12 cellular contexts compared by ENCODE assay signal in the genomic region with DNA sequence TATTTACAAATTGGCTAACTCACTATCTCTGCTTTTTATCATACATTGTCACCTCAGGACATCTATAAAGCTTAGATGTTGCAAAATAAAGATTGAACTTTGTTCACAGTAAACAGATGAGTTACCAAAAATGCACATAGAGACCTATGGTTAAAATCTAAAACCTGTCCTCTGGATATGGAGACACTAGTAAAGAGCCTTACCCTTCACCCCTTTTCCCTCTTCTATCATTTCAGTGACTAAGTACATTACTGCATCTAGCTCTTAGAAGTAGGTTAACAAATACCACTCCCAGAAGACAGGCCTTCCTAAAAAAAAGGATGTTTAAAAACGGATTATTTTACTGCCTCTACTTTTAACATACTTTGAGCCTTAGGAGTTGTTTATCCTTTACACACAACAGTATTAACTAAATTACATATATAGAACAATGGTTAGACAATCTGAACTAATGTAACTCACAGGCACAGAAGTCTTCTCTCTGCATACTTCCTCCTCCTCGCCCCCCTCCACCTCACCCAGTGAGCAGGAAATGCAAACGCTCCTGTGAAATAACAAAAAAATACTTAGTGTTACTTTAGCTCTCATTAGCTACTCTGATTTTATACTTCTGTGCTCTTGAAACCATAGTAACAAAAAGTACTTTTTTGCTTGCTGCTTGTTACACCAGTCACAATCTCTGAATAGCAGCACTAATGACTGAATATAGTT. TPM values are rescaled to one million over a fixed set of nuclear protein-coding genes. Genes with fewer than 3 reads are reported as not detected.
DNase-seq lines count a peak whose midpoint lies in the region; ATAC-seq, FAIRE-seq and TF ChIP-seq lines count a peak whose summit lies in the region.
"Had no signal": no experiment of that assay in that cellular context is flagged by ENCODE, and none has a peak within 500 bp of the region (broad histone marks: within the 10 kb centered on the region; RNA-seq: fewer than 3 reads in every experiment).

No MANE protein-coding gene starts in this region.

- H3K27me3 Mint-ChIP-seq in GM23338 (ENCODE audit: insufficient read depth, low read depth, poor library complexity) (no peaks in the 10 kb centered on the region), MCF 10A (ENCODE audit: insufficient read depth, unreplicated experiment) (no peaks in the 10 kb centered on the region)

- H3K9me3 Mint-ChIP-seq in GM23338 (no peaks in the 10 kb centered on the region), MCF 10A (ENCODE audit: unreplicated experiment) (no peaks in the 10 kb centered on the region)

- TF ChIP-seq POLR2A in A549 (IDR thresholded peaks at IDR 0.05; ENCODE audit: low read length): no peak

- peaks cover 9% of the 10 kb centered on the region; the same call in 1 of the 2 replicates for H4K20me1 ChIP-seq in GM23338 (replicated peaks; ENCODE audit: insufficient read depth)

- no peak overlapping the region for H2AFZ ChIP-seq in GM23338

- CTCF ChIA-PET in A549 (lab: Yijun Ruan, JAX): interaction anchor here (0.6 to 4.7 kb wide), 9 partner anchors 9 to 330 kb away, joined by 3 to 25 read pairs (median 3); a partner anchor contains a TSS
- CTCF ChIA-PET in MCF 10A (lab: Yijun Ruan, JAX): interaction anchor here (0.6 to 1.6 kb wide), 3 partner anchors 11 to 335 kb away, joined by 3 to 5 read pairs (median 3); no protein-coding TSS in a partner anchor

- ATAC-seq in A549 (peak; percentile 39 to 66; a peak in 4 of 6 replicates), GM23338 (peak; percentile 67), left lobe of liver (peak; percentile 10), GM19035 (IDR thresholded peaks at IDR 0.05; ENCODE audit: unreplicated experiment) (no peak), HG02973 (IDR thresholded peaks at IDR 0.05; ENCODE audit: unreplicated experiment) (no peak), GM19452 (IDR thresholded peaks at IDR 0.05; ENCODE audit: unreplicated experiment) (no peak)
- ATAC-seq: GM12878 had no signal

- H3K9ac ChIP-seq in adipocyte (ENCODE audit: low read length): peak overlapping the region; percentile 50
- H3K9ac ChIP-seq: SK-N-SH had no signal

- WGBS in A549 (ENCODE audit: missing lambda C conversion rate): 29% methylated on average over 3 of the region's 3 CpGs

- peaks cover 37% of the 10 kb centered on the region for H3K4me1 ChIP-seq in A549
- H3K4me1 ChIP-seq in GM23338 (ENCODE audit: insufficient read depth): peaks cover 18% of the 10 kb centered on the region
- H3K4me1 ChIP-seq in adipocyte (ENCODE audit: control insufficient read depth, insufficient read depth, low read length): peaks cover 63% of the 10 kb centered on the region

- H3K4me2 ChIP-seq in A549: peak overlapping the region; percentile 31
- peak overlapping the region; percentile 53 for H3K4me2 ChIP-seq in GM23338
- H3K4me2 ChIP-seq: SK-N-SH had no signal

- TF ChIP-seq RAD21 in A549 (conservative IDR thresholded peaks at IDR 0.05 in 1 of 2, IDR thresholded peaks at IDR 0.05 in 1 of 2): no peak

- H3K36me3 Mint-ChIP-seq in GM23338 (ENCODE audit: low read depth): peaks cover 29% of the 10 kb centered on the region
- peaks cover 55% of the 10 kb centered on the region for H3K36me3 Mint-ChIP-seq in MCF 10A (ENCODE audit: insufficient read depth, unreplicated experiment)

- H3K9me3 ChIP-seq in A549 (no peaks in the 10 kb centered on the region), adipocyte (ENCODE audit: control insufficient read depth, low read length) (no peaks in the 10 kb centered on the region)
- H3K9me3 ChIP-seq: SK-N-SH, stomach had no signal

- H3K4me1 Mint-ChIP-seq in GM23338: peaks cover 48% of the 10 kb centered on the region
- H3K4me1 Mint-ChIP-seq in MCF 10A (ENCODE audit: insufficient read depth, unreplicated experiment): peaks cover 23% of the 10 kb centered on the region

- intact Hi-C loops in MCF 10A (cut with micrococcal nuclease): no loop called here

- H3K27ac ChIP-seq in A549 (no peak overlapping the region), GM23338 (ENCODE audit: low read depth) (peak overlapping the region; percentile 56; the same call in 1 of the 2 replicates)
- H3K27ac ChIP-seq: stomach had no signal

- peaks cover 7% of the 10 kb centered on the region; the same call in 1 of the 2 replicates for H3K36me3 ChIP-seq in GM23338 (ENCODE audit: insufficient read depth)
- H3K36me3 ChIP-seq in adipocyte (ENCODE audit: control insufficient read depth, insufficient read depth, low read length, severe bottlenecking): peaks cover 35% of the 10 kb centered on the region

- TF ChIP-seq CTCF in A549 (IDR thresholded peaks at IDR 0.05) (no peak), GM23338 (conservative IDR thresholded peaks at IDR 0.05; ENCODE audit: low read depth in 2 of 2) (no peak), MCF 10A (IDR thresholded peaks at IDR 0.05; ENCODE audit: unreplicated experiment) (no peak)

- DNase-seq in A549 (ENCODE audit: low read depth in 1 of 2, low spot score in 1 of 2): no peak
- DNase-seq in GM23338 (ENCODE audit: low spot score): peak; percentile 57
- DNase-seq in adipocyte (ENCODE audit: low read depth): peak; percentile 43
- no peak for DNase-seq in left lobe of liver (ENCODE audit: low spot score)
- no peak for DNase-seq in MCF 10A (ENCODE audit: unreplicated experiment)
- DNase-seq: SK-N-SH, stomach had no signal

- no TSS peak for BruUV-seq in MCF 10A (replicated peaks; lab: Mats Ljungman, UMichigan)

- peak overlapping the region; percentile 39; the same call in 2 of the 3 replicates for H3K4me3 Mint-ChIP-seq in GM23338
- H3K4me3 Mint-ChIP-seq in MCF 10A (ENCODE audit: unreplicated experiment): no peak overlapping the region

- H3K27ac Mint-ChIP-seq in GM23338 (peak overlapping the region; percentile 68), MCF 10A (ENCODE audit: low read depth, unreplicated experiment) (no peak overlapping the region)

- TF ChIP-seq EP300 in A549 (IDR thresholded peaks at IDR 0.05): no peak

- H3K27me3 ChIP-seq in GM23338 (ENCODE audit: insufficient read depth) (no peaks in the 10 kb centered on the region), adipocyte (replicated peaks; ENCODE audit: control insufficient read depth, insufficient read depth, low read length) (no peaks in the 10 kb centered on the region)
- H3K27me3 ChIP-seq: stomach had no signal

- FAIRE-seq in A549 (lab: Jason Lieb, UNC): no peak
- FAIRE-seq: GM12878 had no signal

- no peak overlapping the region for H3K4me3 ChIP-seq in A549
- peak overlapping the region; percentile 20; the same call in 1 of the 2 replicates for H3K4me3 ChIP-seq in GM23338
- peak overlapping the region; percentile 44 for H3K4me3 ChIP-seq in adipocyte (ENCODE audit: low read length)
- H3K4me3 ChIP-seq: GM12878, stomach had no signal

- POLR2A ChIA-PET in A549 (lab: Yijun Ruan, JAX) (interaction anchor here (0.9 to 1.5 kb wide), 3 partner anchors 24 to 162 kb away, joined by 3 to 4 read pairs (median 4); a partner anchor contains a TSS), MCF 10A (lab: Yijun Ruan, JAX) (interaction anchor here (0.5 to 1.6 kb wide), 6 partner anchors 12 to 312 kb away, joined by 3 to 10 read pairs (median 3); a partner anchor contains a TSS)

- H3F3A ChIP-seq in GM23338 (replicated peaks; ENCODE audit: low read depth): no peaks in the 10 kb centered on the region

- peaks cover 83% of the 10 kb centered on the region for H3K79me2 ChIP-seq in GM23338 (replicated peaks; ENCODE audit: insufficient read depth)

- H3K9me2 ChIP-seq in GM23338 (ENCODE audit: insufficient read depth): no peaks in the 10 kb centered on the region
- H3K9me2 ChIP-seq: SK-N-SH had no signal

TF ChIP-seq in A549, 52 proteins besides CTCF, POLR2A, EP300 and RAD21 (continues in another document):
- TF ChIP-seq ZC3H11A (IDR thresholded peaks at IDR 0.05): no peak
- TF ChIP-seq EHMT2 (IDR thresholded peaks at IDR 0.05; ENCODE audit: low read depth): no peak
- TF ChIP-seq RNF2 (IDR thresholded peaks at IDR 0.05; ENCODE audit: borderline replicate concordance, low read depth): no peak
- no peak for TF ChIP-seq FOSB (CRISPR knock-in tag; IDR thresholded peaks at IDR 0.05)
- no peak for TF ChIP-seq HDAC2 (IDR thresholded peaks at IDR 0.05)
- no peak for TF ChIP-seq ZSCAN20 (CRISPR knock-in tag; IDR thresholded peaks at IDR 0.05)
- TF ChIP-seq BHLHE40 (IDR thresholded peaks at IDR 0.05; ENCODE audit: low read depth, low read length): no peak
- TF ChIP-seq CHD2 (IDR thresholded peaks at IDR 0.05; ENCODE audit: low read length, partially characterized antibody): no peak
- TF ChIP-seq GATA3 (IDR thresholded peaks at IDR 0.05; ENCODE audit: borderline replicate concordance): no peak

RNA-seq across cellular contexts. Expression of a gene that starts 23.3 kb away (rescaled TPM):
- polyA plus RNA-seq in A549 (2011; rRNA removed) (71.0 and 78.1 TPM in 2 replicates), A549 (2017; fragmentation: RNase III; extraction: RNeasy Plus Mini Kit Qiagen cat#74134 plus additional on column Dnase treatment) (37.3 to 38.8 TPM (median 38.4 TPM) in 3 replicates), GM23338 (2016; fragmentation: Nextera tagmentation; extraction: Ambion mirVana) (19.2 and 23.4 TPM in 2 replicates)
- 13.0 and 15.2 TPM in 2 replicates for polyA plus RNA-seq in A549 (2012; cell fraction: cytosol; rRNA removed)
- polyA plus RNA-seq in A549 (2012; cell fraction: nucleus; rRNA removed): 12.3 and 17.8 TPM in 2 replicates
- 56.7 and 65.1 TPM in 2 replicates for polyA minus RNA-seq in A549 (2011; rRNA and poly(A)+ RNA removed)
- 68.4 and 78.2 TPM in 2 replicates for total RNA-seq in GM23338 (2014; rRNA removed; shearing (Covaris generic))
- total RNA-seq in left lobe of liver (25.1 TPM), MCF 10A (2022) (43.4 and 50.1 TPM in 2 replicates)

RNA-seq across cellular contexts. Expression of a gene that starts 46.1 kb away (rescaled TPM):
- polyA plus RNA-seq in A549 (2011; rRNA removed) (12.9 and 16.7 TPM in 2 replicates), A549 (2017; fragmentation: RNase III; extraction: RNeasy Plus Mini Kit Qiagen cat#74134 plus additional on column Dnase treatment) (5.5 to 6.0 TPM (median 5.7 TPM) in 3 replicates), GM23338 (2016; fragmentation: Nextera tagmentation; extraction: Ambion mirVana) (2.9 and 4.0 TPM in 2 replicates)
- polyA plus RNA-seq in A549 (2012; cell fraction: cytosol; rRNA removed): 6.5 and 7.1 TPM in 2 replicates
- polyA plus RNA-seq in A549 (2012; cell fraction: nucleus; rRNA removed): 2.0 and 2.7 TPM in 2 replicates
- 10.4 and 10.9 TPM in 2 replicates for polyA minus RNA-seq in A549 (2011; rRNA and poly(A)+ RNA removed)
- 5.0 and 5.5 TPM in 2 replicates for total RNA-seq in GM23338 (2014; rRNA removed; shearing (Covaris generic))
- total RNA-seq in left lobe of liver (5.4 TPM), MCF 10A (2022) (1.2 and 1.3 TPM in 2 replicates)
- polyA plus RNA-seq: neural cell had no signal

Comparison
In these comparisons a context has a peak if more than half of its experiments do, and no peak if none do; other contexts are left out.
1. ATAC-seq: peak in A549 (2 of 2), GM23338 (single experiment) and left lobe of liver (single experiment); none in GM19035 (single experiment), HG02973 (single experiment) and GM19452 (single experiment).
2. DNase-seq: peak in GM23338 (single experiment) and adipocyte (single experiment); none in A549 (0 of 2), left lobe of liver (single experiment) and MCF 10A (single experiment).